Comparison of ENCODE assay signal across 8 cellular contexts in genomic region chr2:138829326-138829725, GRCh38. TPM values are rescaled to one million over a fixed set of nuclear protein-coding genes. Genes with fewer than 3 reads are reported as not detected.
DNase-seq lines count a peak whose midpoint lies in the region; ATAC-seq and TF ChIP-seq lines count a peak whose summit lies in the region.

No MANE protein-coding gene starts in this region.

- TF ChIP-seq POLR2A in tibial nerve (IDR thresholded peaks at IDR 0.05) (no peak), esophagus squamous epithelium (IDR thresholded peaks at IDR 0.05) (no peak)

- ATAC-seq in HG02938 (IDR thresholded peaks at IDR 0.05; ENCODE audit: unreplicated experiment): peak; percentile 42
- ATAC-seq in activated T-helper 17 cell treated with anti-CD3 and anti-CD28 coated beads, Interleukin-2, amount 50 U/mL, for 72 hours (replicated peaks): peak; percentile 37
- ATAC-seq in left lung: peak; percentile 82

- H3K27ac ChIP-seq in left lung (no peak overlapping the region), tibial nerve (no peak overlapping the region), esophagus squamous epithelium (no peak overlapping the region)

- H3K4me3 Mint-ChIP-seq in activated T-helper 17 cell treated with anti-CD3 and anti-CD28 coated beads, Interleukin-2, amount 50 U/mL, for 72 hours: no peak overlapping the region

- intact Hi-C loops in left lung (cut with DNase I): no loop called here
- intact Hi-C loops in esophagus squamous epithelium (cut with DNase I): no loop called here

- no peaks in the 10 kb centered on the region for H3K36me3 Mint-ChIP-seq in activated T-helper 17 cell treated with anti-CD3 and anti-CD28 coated beads, Interleukin-2, amount 50 U/mL, for 72 hours (ENCODE audit: low read depth)

- H3K36me3 ChIP-seq in left lung: no peaks in the 10 kb centered on the region
- H3K36me3 ChIP-seq in tibial nerve: no peaks in the 10 kb centered on the region
- H3K36me3 ChIP-seq in esophagus squamous epithelium: no peaks in the 10 kb centered on the region

- H3K27me3 Mint-ChIP-seq in activated T-helper 17 cell treated with anti-CD3 and anti-CD28 coated beads, Interleukin-2, amount 50 U/mL, for 72 hours: no peaks in the 10 kb centered on the region

- 17 to 30% methylated on average over 2 of the region's 2 CpGs for WGBS in tibial nerve, 2 donors
- WGBS in esophagus squamous epithelium, 2 donors: 29 to 33% methylated on average over 2 of the region's 2 CpGs

- DNase-seq in AML-193 (lab: John Stamatoyannopoulos, UW): peak; percentile 31 to 33
- DNase-seq in GM13977 (ENCODE audit: low spot score): peak; percentile 6
- peak; percentile 18 for DNase-seq in NCI-H510A (lab: John Stamatoyannopoulos, UW)
- no peak for DNase-seq in left lung
- DNase-seq in tibial nerve (ENCODE audit: low spot score in 2 of 2): no peak
- DNase-seq in esophagus squamous epithelium (lab: John Stamatoyannopoulos, UW): no peak

- H3K4me1 Mint-ChIP-seq in activated T-helper 17 cell treated with anti-CD3 and anti-CD28 coated beads, Interleukin-2, amount 50 U/mL, for 72 hours: no peaks in the 10 kb centered on the region

- TF ChIP-seq CTCF in GM13977 (IDR thresholded peaks at IDR 0.05; ENCODE audit: extremely low read depth, insufficient read depth, missing control alignments) (peak; percentile 66), left lung (IDR thresholded peaks at IDR 0.05) (no peak), tibial nerve (IDR thresholded peaks at IDR 0.05) (no peak), esophagus squamous epithelium (IDR thresholded peaks at IDR 0.05) (no peak)

- H3K27me3 ChIP-seq in left lung (no peaks in the 10 kb centered on the region), tibial nerve (peaks cover 0 to 3% of the 10 kb centered on the region in 2 donors), esophagus squamous epithelium (no peaks in the 10 kb centered on the region)

- H3K27ac Mint-ChIP-seq in activated T-helper 17 cell treated with anti-CD3 and anti-CD28 coated beads, Interleukin-2, amount 50 U/mL, for 72 hours: no peak overlapping the region

- no peak for TF ChIP-seq EP300 in tibial nerve (IDR thresholded peaks at IDR 0.05)

- H3K9me3 ChIP-seq in left lung (no peaks in the 10 kb centered on the region), tibial nerve (no peaks in the 10 kb centered on the region), esophagus squamous epithelium (no peaks in the 10 kb centered on the region)

- no peak overlapping the region for H3K4me3 ChIP-seq in left lung
- no peak overlapping the region for H3K4me3 ChIP-seq in tibial nerve
- no peak overlapping the region for H3K4me3 ChIP-seq in esophagus squamous epithelium

- H3K4me1 ChIP-seq in left lung: no peaks in the 10 kb centered on the region
- no peaks in the 10 kb centered on the region for H3K4me1 ChIP-seq in tibial nerve
- no peaks in the 10 kb centered on the region for H3K4me1 ChIP-seq in esophagus squamous epithelium

- in situ Hi-C loops in GM13977 (cut with MboI; ENCODE audit: low pct_unique_long_range_greater_than_20kb, low sequenced_read_pairs, unreplicated experiment): no loop called here

- no peaks in the 10 kb centered on the region for H3K9me3 Mint-ChIP-seq in activated T-helper 17 cell treated with anti-CD3 and anti-CD28 coated beads, Interleukin-2, amount 50 U/mL, for 72 hours

RNA-seq across cellular contexts. Expression of gene NXPH2, which starts 49.1 kb away (rescaled TPM):
- total RNA-seq in activated T-helper 17 cell treated with anti-CD3 and anti-CD28 coated beads, Interleukin-2, amount 50 U/mL, for 72 hours: not detected
- total RNA-seq in left lung (not detected), tibial nerve (not detected), esophagus squamous epithelium (not detected)

Comparison
In these comparisons a context has a peak if more than half of its experiments do, and no peak if none do; other contexts are left out.
1. DNase-seq: peak in AML-193 (2 of 2), GM13977 (single experiment) and NCI-H510A (single experiment); none in left lung (0 of 2), tibial nerve (0 of 2) and esophagus squamous epithelium (single experiment).
2. Peak in every context shown above with its lines, with median percentiles within 50 percentile points of each other: ATAC-seq.